9 cellular contexts compared by ENCODE assay signal in the genomic region with DNA sequence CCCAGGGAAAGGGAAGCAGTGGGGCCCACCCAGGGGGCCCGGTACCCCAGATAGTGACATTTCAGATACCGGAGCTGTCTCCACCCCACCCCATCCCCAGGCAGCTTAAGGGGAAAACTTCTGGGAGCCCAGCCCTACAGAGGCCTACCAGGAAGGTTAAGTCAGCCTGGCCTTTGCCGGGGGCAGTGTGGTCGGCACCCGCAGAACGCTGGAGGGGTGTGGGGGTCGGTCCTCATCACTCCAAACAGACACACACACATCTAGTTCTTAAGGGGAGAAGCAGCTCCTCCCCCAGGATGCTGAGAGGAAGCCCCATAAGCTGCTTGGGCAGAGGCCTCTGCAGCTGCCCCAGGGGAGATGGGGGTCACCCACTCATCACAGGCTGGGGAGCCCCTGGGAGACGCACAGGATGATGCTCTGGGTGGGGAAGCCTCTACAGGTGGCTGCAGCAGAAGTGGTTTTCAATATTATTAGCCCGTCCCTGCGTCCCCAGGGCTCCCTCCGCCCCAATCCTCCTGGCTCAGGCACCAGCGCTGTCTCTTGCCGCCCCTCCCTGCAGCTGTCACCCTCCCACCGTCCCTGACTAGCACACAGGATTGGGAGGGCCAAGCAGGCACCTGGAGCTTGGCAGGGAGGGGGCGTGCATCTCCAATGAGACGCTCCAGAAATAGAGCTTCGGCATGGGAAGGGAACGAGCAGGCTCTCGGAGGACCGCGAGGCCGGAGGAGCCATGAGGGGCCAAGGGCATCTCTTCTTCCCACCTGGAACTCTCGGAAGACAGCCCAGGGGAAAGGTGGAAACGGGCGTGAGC. TPM values are rescaled to one million over a fixed set of nuclear protein-coding genes. Genes with fewer than 3 reads are reported as not detected.
DNase-seq lines count a peak whose midpoint lies in the region; ATAC-seq lines count a peak whose summit lies in the region.
"Had no signal": no experiment of that assay in that cellular context is flagged by ENCODE, and none has a peak within 500 bp of the region (broad histone marks: within the 10 kb centered on the region; RNA-seq: fewer than 3 reads in every experiment).

No MANE protein-coding gene starts in this region.

- peak overlapping the region; percentile 75 to 94 (median 90) for H3K4me3 Mint-ChIP-seq in IgD-negative memory B cell
- no peak overlapping the region for H3K4me3 Mint-ChIP-seq in T-helper 2 cell treated with Interferon-gamma antibody and Interleukin-4, amounts not matched to agents 5 μg/mL and 100 μg/mL, for 36 hours
- H3K4me3 Mint-ChIP-seq in natural killer cell treated with Interleukin-12 subunit alpha and Interleukin-12 subunit beta and Interleukin-15 and Interleukin-18, amount 100 ng/mL, for 72 hours = no peak overlapping the region

- H3K9me3 Mint-ChIP-seq in IgD-negative memory B cell = no peaks in the 10 kb centered on the region
- H3K9me3 Mint-ChIP-seq in T-helper 2 cell treated with Interferon-gamma antibody and Interleukin-4, amounts not matched to agents 5 μg/mL and 100 μg/mL, for 36 hours = no peaks in the 10 kb centered on the region
- H3K9me3 Mint-ChIP-seq in natural killer cell treated with Interleukin-12 subunit alpha and Interleukin-12 subunit beta and Interleukin-15 and Interleukin-18, amount 100 ng/mL, for 72 hours = no peaks in the 10 kb centered on the region

- peak overlapping the region; percentile 90 to 97 (median 94) for H3K27ac Mint-ChIP-seq in IgD-negative memory B cell
- no peak overlapping the region for H3K27ac Mint-ChIP-seq in T-helper 2 cell treated with Interferon-gamma antibody and Interleukin-4, amounts not matched to agents 5 μg/mL and 100 μg/mL, for 36 hours
- H3K27ac Mint-ChIP-seq in natural killer cell treated with Interleukin-12 subunit alpha and Interleukin-12 subunit beta and Interleukin-15 and Interleukin-18, amount 100 ng/mL, for 72 hours = no peak overlapping the region

- ATAC-seq in Right ventricle myocardium inferior (no peak), left cardiac atrium (no peak), HG03439 (IDR thresholded peaks at IDR 0.05; ENCODE audit: unreplicated experiment) (no peak)
- ATAC-seq in natural killer cell treated with Interleukin-12 subunit alpha and Interleukin-12 subunit beta and Interleukin-15 and Interleukin-18, amount 100 ng/mL, for 72 hours = no peak

- peaks cover 27% of the 10 kb centered on the region for H3K27me3 Mint-ChIP-seq in IgD-negative memory B cell
- H3K27me3 Mint-ChIP-seq in T-helper 2 cell treated with Interferon-gamma antibody and Interleukin-4, amounts not matched to agents 5 μg/mL and 100 μg/mL, for 36 hours (ENCODE audit: low read depth) = peaks cover 27% of the 10 kb centered on the region
- H3K27me3 Mint-ChIP-seq in natural killer cell treated with Interleukin-12 subunit alpha and Interleukin-12 subunit beta and Interleukin-15 and Interleukin-18, amount 100 ng/mL, for 72 hours = no peaks in the 10 kb centered on the region

- peaks cover 23 to 35% (median 35%) of the 10 kb centered on the region in 3 donors for H3K4me1 Mint-ChIP-seq in IgD-negative memory B cell
- no peaks in the 10 kb centered on the region for H3K4me1 Mint-ChIP-seq in T-helper 2 cell treated with Interferon-gamma antibody and Interleukin-4, amounts not matched to agents 5 μg/mL and 100 μg/mL, for 36 hours (ENCODE audit: low read depth)
- H3K4me1 Mint-ChIP-seq in natural killer cell treated with Interleukin-12 subunit alpha and Interleukin-12 subunit beta and Interleukin-15 and Interleukin-18, amount 100 ng/mL, for 72 hours (ENCODE audit: low read depth in 2 of 2) = peaks cover 0 to 7% of the 10 kb centered on the region in 2 donors

- H3K36me3 Mint-ChIP-seq in IgD-negative memory B cell = peaks cover 4% of the 10 kb centered on the region
- H3K36me3 Mint-ChIP-seq in T-helper 2 cell treated with Interferon-gamma antibody and Interleukin-4, amounts not matched to agents 5 μg/mL and 100 μg/mL, for 36 hours (ENCODE audit: low read depth) = no peaks in the 10 kb centered on the region
- H3K36me3 Mint-ChIP-seq in natural killer cell treated with Interleukin-12 subunit alpha and Interleukin-12 subunit beta and Interleukin-15 and Interleukin-18, amount 100 ng/mL, for 72 hours = no peaks in the 10 kb centered on the region

- H3K27ac ChIP-seq in temporal lobe (ENCODE audit: low read depth, low read length) = peak overlapping the region; percentile 56

- intact Hi-C loops in Right ventricle myocardium inferior (cut with DNase I) (no loop called here), left cardiac atrium (cut with DNase I) (no loop called here)

- DNase-seq in Right ventricle myocardium inferior (ENCODE audit: missing footprints) (peak; percentile 37), left cardiac atrium (no peak), ecto neural progenitor cell (ENCODE audit: low spot score) (peak; percentile 71)
- no peak for DNase-seq in T-helper 2 cell treated with Interferon-gamma antibody and Interleukin-4, amounts not matched to agents 5 μg/mL and 100 μg/mL, for 36 hours (ENCODE audit: low spot score)
- no peak for DNase-seq in natural killer cell treated with Interleukin-12 subunit alpha and Interleukin-12 subunit beta and Interleukin-15 and Interleukin-18, amount 100 ng/mL, for 72 hours (ENCODE audit: low spot score)
- DNase-seq: Caco-2 had no signal

RNA-seq across cellular contexts. Expression of a gene that starts 1.4 kb away (rescaled TPM):
- total RNA-seq in Right ventricle myocardium inferior (147 TPM), left cardiac atrium (100 to 1,000 TPM; 118 to 132 TPM), temporal lobe (117 TPM)
- 19.2 TPM for polyA plus RNA-seq in IgD-negative memory B cell
- total RNA-seq in natural killer cell treated with Interleukin-12 subunit alpha and Interleukin-12 subunit beta and Interleukin-15 and Interleukin-18, amount 100 ng/mL, for 72 hours = 10 to 100 TPM; 79.1 to 80.5 TPM

Comparison
In these comparisons a context has a peak if more than half of its experiments do, and no peak if none do; other contexts are left out.
1. DNase-seq: peak in Right ventricle myocardium inferior (single experiment) and ecto neural progenitor cell (single experiment); none in left cardiac atrium (single experiment), T-helper 2 cell treated with Interferon-gamma antibody and Interleukin-4, amounts not matched to agents 5 μg/mL and 100 μg/mL, for 36 hours (single experiment) and natural killer cell treated with Interleukin-12 subunit alpha and Interleukin-12 subunit beta and Interleukin-15 and Interleukin-18, amount 100 ng/mL, for 72 hours (single experiment).
2. H3K27ac Mint-ChIP-seq: peak in IgD-negative memory B cell (3 of 3); none in T-helper 2 cell treated with Interferon-gamma antibody and Interleukin-4, amounts not matched to agents 5 μg/mL and 100 μg/mL, for 36 hours (single experiment) and natural killer cell treated with Interleukin-12 subunit alpha and Interleukin-12 subunit beta and Interleukin-15 and Interleukin-18, amount 100 ng/mL, for 72 hours (0 of 2).
3. H3K4me3 Mint-ChIP-seq: peak in IgD-negative memory B cell (4 of 4); none in T-helper 2 cell treated with Interferon-gamma antibody and Interleukin-4, amounts not matched to agents 5 μg/mL and 100 μg/mL, for 36 hours (single experiment) and natural killer cell treated with Interleukin-12 subunit alpha and Interleukin-12 subunit beta and Interleukin-15 and Interleukin-18, amount 100 ng/mL, for 72 hours (single experiment).